2 cellular contexts compared by ENCODE assay signal in genomic region chr21:45504021-45504515, GRCh38.
TF ChIP-seq lines count a peak whose summit lies in the region.

No MANE protein-coding gene starts in this region.

TF ChIP-seq in HEK293, 187 proteins besides CTCF, POLR2A, EP300 and RAD21 (continued from another document):
- TF ChIP-seq ZBTB8A (tag by site-specific recombination; IDR thresholded peaks at IDR 0.05) (0 out of 2 replicates have a peak, but pooled peaks have one; percentile 18), SCRT2 (tag by site-specific recombination; IDR thresholded peaks at IDR 0.05) (peak; percentile 89), ZNF843 (tag by site-specific recombination; IDR thresholded peaks at IDR 0.05) (no peak), SCRT1 (tag by site-specific recombination; IDR thresholded peaks at IDR 0.05; ENCODE audit: borderline replicate concordance) (peak; percentile 49; the same call in 1 of the 2 replicates), ZNF654 (tag by site-specific recombination; IDR thresholded peaks at IDR 0.05; ENCODE audit: low read depth) (no peak)

TF ChIP-seq in HepG2, 621 proteins besides CTCF, POLR2A, EP300 and RAD21:
- no peak for TF ChIP-seq ZBTB43 (CRISPR knock-in tag; conservative IDR thresholded peaks at IDR 0.05)
- no peak for TF ChIP-seq SMAD3 (CRISPR knock-in tag; IDR thresholded peaks at IDR 0.05)
- TF ChIP-seq, protein P1, sequence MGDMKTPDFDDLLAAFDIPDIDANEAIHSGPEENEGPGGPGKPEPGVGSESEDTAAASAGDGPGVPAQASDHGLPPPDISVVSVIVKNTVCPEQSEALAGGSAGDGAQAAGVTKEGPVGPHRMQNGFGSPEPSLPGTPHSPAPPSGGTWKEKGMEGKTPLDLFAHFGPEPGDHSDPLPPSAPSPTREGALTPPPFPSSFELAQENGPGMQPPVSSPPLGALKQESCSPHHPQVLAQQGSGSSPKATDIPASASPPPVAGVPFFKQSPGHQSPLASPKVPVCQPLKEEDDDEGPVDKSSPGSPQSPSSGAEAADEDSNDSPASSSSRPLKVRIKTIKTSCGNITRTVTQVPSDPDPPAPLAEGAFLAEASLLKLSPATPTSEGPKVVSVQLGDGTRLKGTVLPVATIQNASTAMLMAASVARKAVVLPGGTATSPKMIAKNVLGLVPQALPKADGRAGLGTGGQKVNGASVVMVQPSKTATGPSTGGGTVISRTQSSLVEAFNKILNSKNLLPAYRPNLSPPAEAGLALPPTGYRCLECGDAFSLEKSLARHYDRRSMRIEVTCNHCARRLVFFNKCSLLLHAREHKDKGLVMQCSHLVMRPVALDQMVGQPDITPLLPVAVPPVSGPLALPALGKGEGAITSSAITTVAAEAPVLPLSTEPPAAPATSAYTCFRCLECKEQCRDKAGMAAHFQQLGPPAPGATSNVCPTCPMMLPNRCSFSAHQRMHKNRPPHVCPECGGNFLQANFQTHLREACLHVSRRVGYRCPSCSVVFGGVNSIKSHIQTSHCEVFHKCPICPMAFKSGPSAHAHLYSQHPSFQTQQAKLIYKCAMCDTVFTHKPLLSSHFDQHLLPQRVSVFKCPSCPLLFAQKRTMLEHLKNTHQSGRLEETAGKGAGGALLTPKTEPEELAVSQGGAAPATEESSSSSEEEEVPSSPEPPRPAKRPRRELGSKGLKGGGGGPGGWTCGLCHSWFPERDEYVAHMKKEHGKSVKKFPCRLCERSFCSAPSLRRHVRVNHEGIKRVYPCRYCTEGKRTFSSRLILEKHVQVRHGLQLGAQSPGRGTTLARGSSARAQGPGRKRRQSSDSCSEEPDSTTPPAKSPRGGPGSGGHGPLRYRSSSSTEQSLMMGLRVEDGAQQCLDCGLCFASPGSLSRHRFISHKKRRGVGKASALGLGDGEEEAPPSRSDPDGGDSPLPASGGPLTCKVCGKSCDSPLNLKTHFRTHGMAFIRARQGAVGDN (CRISPR knock-in tag; IDR thresholded peaks at IDR 0.05), result peak; percentile 7; the same call in 1 of the 2 replicates
- TF ChIP-seq STAG1 (CRISPR knock-in tag; IDR thresholded peaks at IDR 0.05), result no peak
- no peak for TF ChIP-seq ZNF773 (CRISPR knock-in tag; IDR thresholded peaks at IDR 0.05; ENCODE audit: borderline replicate concordance)
- peak; percentile 55 for TF ChIP-seq AGO2 (optimal IDR thresholded peaks at IDR 0.05; ENCODE audit: low read depth, low read length)
- TF ChIP-seq ZNF704 (CRISPR knock-in tag; IDR thresholded peaks at IDR 0.05; ENCODE audit: borderline replicate concordance), result no peak
- TF ChIP-seq RBM22 (optimal IDR thresholded peaks at IDR 0.05; ENCODE audit: low read length), result peak; percentile 31
- TF ChIP-seq PCBP1 (IDR thresholded peaks at IDR 0.05; ENCODE audit: borderline replicate concordance, low read depth, low read length), result 0 out of 2 replicates have a peak, but pooled peaks have one; percentile 9
- TF ChIP-seq, protein P2, sequence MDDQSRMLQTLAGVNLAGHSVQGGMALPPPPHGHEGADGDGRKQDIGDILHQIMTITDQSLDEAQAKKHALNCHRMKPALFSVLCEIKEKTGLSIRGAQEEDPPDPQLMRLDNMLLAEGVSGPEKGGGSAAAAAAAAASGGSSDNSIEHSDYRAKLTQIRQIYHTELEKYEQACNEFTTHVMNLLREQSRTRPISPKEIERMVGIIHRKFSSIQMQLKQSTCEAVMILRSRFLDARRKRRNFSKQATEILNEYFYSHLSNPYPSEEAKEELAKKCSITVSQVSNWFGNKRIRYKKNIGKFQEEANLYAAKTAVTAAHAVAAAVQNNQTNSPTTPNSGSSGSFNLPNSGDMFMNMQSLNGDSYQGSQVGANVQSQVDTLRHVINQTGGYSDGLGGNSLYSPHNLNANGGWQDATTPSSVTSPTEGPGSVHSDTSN (CRISPR knock-in tag; IDR thresholded peaks at IDR 0.05; ENCODE audit: borderline replicate concordance), result no peak
- TF ChIP-seq U2AF1 (optimal IDR thresholded peaks at IDR 0.05; ENCODE audit: low read depth, low read length), result no peak
- TF ChIP-seq, protein P3, sequence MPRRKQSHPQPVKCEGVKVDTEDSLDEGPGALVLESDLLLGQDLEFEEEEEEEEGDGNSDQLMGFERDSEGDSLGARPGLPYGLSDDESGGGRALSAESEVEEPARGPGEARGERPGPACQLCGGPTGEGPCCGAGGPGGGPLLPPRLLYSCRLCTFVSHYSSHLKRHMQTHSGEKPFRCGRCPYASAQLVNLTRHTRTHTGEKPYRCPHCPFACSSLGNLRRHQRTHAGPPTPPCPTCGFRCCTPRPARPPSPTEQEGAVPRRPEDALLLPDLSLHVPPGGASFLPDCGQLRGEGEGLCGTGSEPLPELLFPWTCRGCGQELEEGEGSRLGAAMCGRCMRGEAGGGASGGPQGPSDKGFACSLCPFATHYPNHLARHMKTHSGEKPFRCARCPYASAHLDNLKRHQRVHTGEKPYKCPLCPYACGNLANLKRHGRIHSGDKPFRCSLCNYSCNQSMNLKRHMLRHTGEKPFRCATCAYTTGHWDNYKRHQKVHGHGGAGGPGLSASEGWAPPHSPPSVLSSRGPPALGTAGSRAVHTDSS (CRISPR knock-in tag; conservative IDR thresholded peaks at IDR 0.05), result no peak
- no peak for TF ChIP-seq PRMT3 (CRISPR knock-in tag; IDR thresholded peaks at IDR 0.05; ENCODE audit: borderline replicate concordance, low read depth)
- TF ChIP-seq ZNF138 (CRISPR knock-in tag; IDR thresholded peaks at IDR 0.05; ENCODE audit: low read depth), result no peak
- no peak for TF ChIP-seq E2F5 (CRISPR knock-in tag; conservative IDR thresholded peaks at IDR 0.05)
- TF ChIP-seq, protein P4, sequence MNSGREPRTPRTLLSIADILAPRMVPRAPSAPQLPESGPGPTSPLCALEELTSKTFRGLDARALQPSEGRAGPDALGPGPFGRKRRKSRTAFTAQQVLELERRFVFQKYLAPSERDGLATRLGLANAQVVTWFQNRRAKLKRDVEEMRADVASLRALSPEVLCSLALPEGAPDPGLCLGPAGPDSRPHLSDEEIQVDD (CRISPR knock-in tag; IDR thresholded peaks at IDR 0.05; ENCODE audit: borderline replicate concordance), result no peak
- TF ChIP-seq, protein P5, sequence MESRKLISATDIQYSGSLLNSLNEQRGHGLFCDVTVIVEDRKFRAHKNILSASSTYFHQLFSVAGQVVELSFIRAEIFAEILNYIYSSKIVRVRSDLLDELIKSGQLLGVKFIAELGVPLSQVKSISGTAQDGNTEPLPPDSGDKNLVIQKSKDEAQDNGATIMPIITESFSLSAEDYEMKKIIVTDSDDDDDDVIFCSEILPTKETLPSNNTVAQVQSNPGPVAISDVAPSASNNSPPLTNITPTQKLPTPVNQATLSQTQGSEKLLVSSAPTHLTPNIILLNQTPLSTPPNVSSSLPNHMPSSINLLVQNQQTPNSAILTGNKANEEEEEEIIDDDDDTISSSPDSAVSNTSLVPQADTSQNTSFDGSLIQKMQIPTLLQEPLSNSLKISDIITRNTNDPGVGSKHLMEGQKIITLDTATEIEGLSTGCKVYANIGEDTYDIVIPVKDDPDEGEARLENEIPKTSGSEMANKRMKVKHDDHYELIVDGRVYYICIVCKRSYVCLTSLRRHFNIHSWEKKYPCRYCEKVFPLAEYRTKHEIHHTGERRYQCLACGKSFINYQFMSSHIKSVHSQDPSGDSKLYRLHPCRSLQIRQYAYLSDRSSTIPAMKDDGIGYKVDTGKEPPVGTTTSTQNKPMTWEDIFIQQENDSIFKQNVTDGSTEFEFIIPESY (CRISPR knock-in tag; IDR thresholded peaks at IDR 0.05), result no peak
- TF ChIP-seq ZFP36 (IDR thresholded peaks at IDR 0.05; ENCODE audit: borderline replicate concordance, low read depth, low read length, partially characterized antibody), result no peak
- TF ChIP-seq SUZ12 (IDR thresholded peaks at IDR 0.05; ENCODE audit: low read depth, low read length), result no peak
- TF ChIP-seq HNRNPLL (IDR thresholded peaks at IDR 0.05; ENCODE audit: low read depth, low read length, poor library complexity, severe bottlenecking), result peak; percentile 12
- TF ChIP-seq ZNF460 (CRISPR knock-in tag; IDR thresholded peaks at IDR 0.05; ENCODE audit: borderline replicate concordance), result no peak
- TF ChIP-seq, protein P6, sequence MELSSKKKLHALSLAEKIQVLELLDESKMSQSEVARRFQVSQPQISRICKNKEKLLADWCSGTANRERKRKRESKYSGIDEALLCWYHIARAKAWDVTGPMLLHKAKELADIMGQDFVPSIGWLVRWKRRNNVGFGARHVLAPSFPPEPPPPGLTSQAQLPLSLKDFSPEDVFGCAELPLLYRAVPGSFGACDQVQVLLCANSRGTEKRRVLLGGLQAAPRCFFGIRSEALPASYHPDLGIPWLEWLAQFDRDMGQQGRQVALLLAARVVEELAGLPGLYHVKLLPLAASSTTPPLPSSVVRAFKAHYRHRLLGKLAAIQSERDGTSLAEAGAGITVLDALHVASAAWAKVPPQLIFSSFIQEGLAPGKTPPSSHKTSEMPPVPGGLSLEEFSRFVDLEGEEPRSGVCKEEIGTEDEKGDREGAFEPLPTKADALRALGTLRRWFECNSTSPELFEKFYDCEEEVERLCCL (CRISPR knock-in tag; IDR thresholded peaks at IDR 0.05; ENCODE audit: borderline replicate concordance), result no peak
- no peak for TF ChIP-seq SKI (IDR thresholded peaks at IDR 0.05; ENCODE audit: partially characterized antibody)
- TF ChIP-seq SALL2 (CRISPR knock-in tag; IDR thresholded peaks at IDR 0.05), result no peak
- TF ChIP-seq ZNF468 (CRISPR knock-in tag; IDR thresholded peaks at IDR 0.05), result no peak
- no peak for TF ChIP-seq PLRG1 (conservative IDR thresholded peaks at IDR 0.05)
- TF ChIP-seq, protein P7, sequence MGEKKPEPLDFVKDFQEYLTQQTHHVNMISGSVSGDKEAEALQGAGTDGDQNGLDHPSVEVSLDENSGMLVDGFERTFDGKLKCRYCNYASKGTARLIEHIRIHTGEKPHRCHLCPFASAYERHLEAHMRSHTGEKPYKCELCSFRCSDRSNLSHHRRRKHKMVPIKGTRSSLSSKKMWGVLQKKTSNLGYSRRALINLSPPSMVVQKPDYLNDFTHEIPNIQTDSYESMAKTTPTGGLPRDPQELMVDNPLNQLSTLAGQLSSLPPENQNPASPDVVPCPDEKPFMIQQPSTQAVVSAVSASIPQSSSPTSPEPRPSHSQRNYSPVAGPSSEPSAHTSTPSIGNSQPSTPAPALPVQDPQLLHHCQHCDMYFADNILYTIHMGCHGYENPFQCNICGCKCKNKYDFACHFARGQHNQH (CRISPR knock-in tag; IDR thresholded peaks at IDR 0.05), result no peak
